1 cellular context compared by ENCODE assay signal in the genomic region with DNA sequence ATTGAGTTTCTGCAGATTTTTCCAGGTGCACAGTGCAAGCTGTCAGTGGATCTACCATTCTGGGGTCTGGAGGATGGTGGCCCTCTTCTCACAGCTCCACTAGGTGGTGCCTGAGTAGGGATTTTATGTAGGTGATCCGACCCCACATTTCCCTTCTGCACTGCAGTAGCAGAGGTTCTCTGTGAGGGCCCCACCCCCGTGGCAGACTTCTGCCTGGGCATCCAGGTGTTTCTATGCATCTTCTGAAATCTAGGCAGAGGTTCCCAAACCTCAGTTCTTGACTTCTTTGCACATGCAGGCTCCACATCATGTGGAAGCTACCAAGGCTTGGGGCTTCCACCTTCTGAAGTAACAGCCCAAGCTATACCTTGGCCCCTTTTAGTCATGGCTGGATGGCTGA.
TF ChIP-seq lines count a peak whose summit lies in the region.

No MANE protein-coding gene starts in this region.

TF ChIP-seq in K562, 482 proteins besides CTCF, POLR2A, EP300 and RAD21:
- TF ChIP-seq ZFP36 (IDR thresholded peaks at IDR 0.05; ENCODE audit: low read depth, low read length, partially characterized antibody) (peak; percentile 43), CBX3 (IDR thresholded peaks at IDR 0.05; ENCODE audit: borderline replicate concordance in 1 of 2, low read length in 2 of 2) (peak in 1 of 2 experiments; percentile 62; a peak in 1 of 3 replicates), CBX5 (IDR thresholded peaks at IDR 0.05; ENCODE audit: borderline replicate concordance, low read depth) (peak; percentile 81), TRIM28 (IDR thresholded peaks at IDR 0.05) (peak; percentile 55; the same call in 1 of the 2 replicates)
